9 cellular contexts compared by ENCODE assay signal in genomic region chr11:34916014-34916809, GRCh38. TPM values are rescaled to one million over a fixed set of nuclear protein-coding genes. Genes with fewer than 3 reads are reported as not detected.
DNase-seq lines count a peak whose midpoint lies in the region; ATAC-seq, FAIRE-seq and TF ChIP-seq lines count a peak whose summit lies in the region.
"Had no signal": no experiment of that assay in that cellular context is flagged by ENCODE, and none has a peak within 500 bp of the region (broad histone marks: within the 10 kb centered on the region; RNA-seq: fewer than 3 reads in every experiment).

Gene APIP, minus strand, starts transcription at chr11:34916379. Its CDS starts 95 bp downstream, at chr11:34916284.
Gene PDHX, plus strand, starts transcription at chr11:34916618. Its CDS starts 38 bp downstream, at chr11:34916656.

- intact Hi-C loops in kidney (cut with DNase I) = no loop called here

- no peaks in the 10 kb centered on the region for H3K9me3 ChIP-seq in BE2C
- H3K9me3 ChIP-seq in kidney (ENCODE audit: control insufficient read depth in 1 of 2, low read length in 2 of 2) = no peaks in the 10 kb centered on the region

- peak within 1 kb of the TSS; percentile 93 to 98 for H3K9ac ChIP-seq in kidney (ENCODE audit: low read length in 2 of 2)

- DNase-seq in BE2C = peak; percentile 98
- peak; percentile 86 for DNase-seq in GM19239 (ENCODE audit: insufficient read length, low spot score)
- DNase-seq in NCI-H510A treated with DMSO at 0.1 percent for 48 hours (lab: John Stamatoyannopoulos, UW) = peak; percentile 66
- peak; percentile 98 to 100 for DNase-seq in activated CD4-positive, alpha-beta T cell treated with anti-CD3 and anti-CD28 coated beads for 24 hours (ENCODE audit: low read depth in 2 of 2)
- DNase-seq in cerebellum (ENCODE audit: low spot score) = peak; percentile 94
- peak; percentile 100 for DNase-seq in kidney
- peak; percentile 88 to 95 for DNase-seq in stimulated activated CD4-positive, alpha-beta T cell treated with anti-CD3 and anti-CD28 coated beads, Interleukin-15, amount 100 ng/mL, for 1 hour (ENCODE audit: low read depth in 1 of 2, low spot score in 1 of 2)

- peak; percentile 92 for ATAC-seq in HG03442 (IDR thresholded peaks at IDR 0.05; ENCODE audit: unreplicated experiment)

- peak within 1 kb of the TSS; percentile 96 to 98 for H3K27ac ChIP-seq in kidney (ENCODE audit: low read depth in 2 of 2, low read length in 2 of 2)

- H3K27me3 ChIP-seq in BE2C = no peaks in the 10 kb centered on the region

- peak within 1 kb of the TSS; percentile 86 for H3K4me3 ChIP-seq in BE2C (ENCODE audit: low read depth, low read length)
- H3K4me3 ChIP-seq in kidney (ENCODE audit: low read length in 2 of 2) = peak within 1 kb of the TSS; percentile 82 to 92

- H3K4me1 ChIP-seq in BE2C (no peaks in the 10 kb centered on the region), kidney (ENCODE audit: control insufficient read depth in 1 of 2, insufficient read depth in 1 of 2, low read depth in 1 of 2, low read length in 2 of 2) (peaks cover 0 to 6% of the 10 kb centered on the region in 2 donors)

- TF ChIP-seq CTCF in BE2C (IDR thresholded peaks at IDR 0.05; ENCODE audit: low read depth, low read length) (no peak), kidney (IDR thresholded peaks at IDR 0.05; ENCODE audit: borderline replicate concordance, extremely low read depth, insufficient read depth) (peak; percentile 8)

- H3K36me3 ChIP-seq in BE2C (no peaks in the 10 kb centered on the region; the same call in 1 of the 2 replicates), kidney (ENCODE audit: control insufficient read depth in 1 of 2, insufficient read depth in 2 of 2, low read length in 2 of 2) (no peaks in the 10 kb centered on the region)

- FAIRE-seq in GM19239 (lab: Jason Lieb, UNC) (peak; percentile 94), kidney (lab: Jason Lieb, UNC) (no peak)
- FAIRE-seq: islet of Langerhans had no signal

RNA-seq across cellular contexts. Expression of gene APIP, which starts in this region (rescaled TPM):
- polyA plus RNA-seq in BE2C (2012; ENCODE audit: insufficient read depth, insufficient read length, low read depth) = 15.6 TPM
- total RNA-seq in cerebellum = 15.2 TPM
- total RNA-seq in kidney = 26.5 TPM
- 53.6 TPM for polyA plus RNA-seq in kidney (ENCODE audit: insufficient read depth, low read depth, low replicate concordance)

RNA-seq across cellular contexts. Expression of gene PDHX, which starts in this region (rescaled TPM):
- polyA plus RNA-seq in BE2C (2012; ENCODE audit: insufficient read depth, insufficient read length, low read depth) = 20.6 TPM
- 35.0 TPM for total RNA-seq in cerebellum
- 32.6 TPM for total RNA-seq in kidney
- polyA plus RNA-seq in kidney (ENCODE audit: insufficient read depth, low read depth, low replicate concordance) = 29.6 TPM

Comparison
In these comparisons a context has a peak if more than half of its experiments do, and no peak if none do; other contexts are left out.
1. Peak in every context shown above with its lines: DNase-seq, ATAC-seq, H3K4me3 ChIP-seq and H3K27ac ChIP-seq.